ENCODE assay signal across 1 cellular context in genomic region chr2:21041943-21042707, GRCh38.
TF ChIP-seq lines count a peak whose summit lies in the region.

No MANE protein-coding gene starts in this region.

TF ChIP-seq in liver, 16 proteins besides CTCF, POLR2A, EP300 and RAD21 (continued from another document):
- TF ChIP-seq REST (IDR thresholded peaks at IDR 0.05) (no peak), HNF4G (IDR thresholded peaks at IDR 0.05) (peak; percentile 60), ZBTB33 (IDR thresholded peaks at IDR 0.05) (peak; percentile 71), ATF3 (IDR thresholded peaks at IDR 0.05) (peak; percentile 59)
